15 cellular contexts compared by ENCODE assay signal in the genomic region with DNA sequence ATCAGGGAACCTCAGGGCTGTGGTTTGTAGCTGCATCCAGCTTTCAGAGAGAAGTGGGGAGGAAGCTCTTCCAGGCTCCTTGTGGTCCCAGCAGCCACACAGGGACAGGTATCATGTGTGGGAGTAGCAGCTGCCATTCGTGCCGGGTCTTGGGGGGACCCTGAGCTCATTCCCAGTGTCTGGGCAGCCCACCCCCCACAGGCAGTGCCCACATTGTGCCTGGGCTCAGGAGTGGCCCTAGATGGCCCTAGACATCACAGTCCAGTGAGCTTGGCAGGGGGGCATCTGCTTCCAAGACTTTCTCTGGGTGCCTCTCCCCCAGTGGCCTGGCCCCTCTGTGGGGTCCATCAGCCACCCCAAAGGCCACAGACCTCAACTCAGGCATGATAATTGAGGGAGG.
DNase-seq lines count a peak whose midpoint lies in the region; ATAC-seq and TF ChIP-seq lines count a peak whose summit lies in the region.
"Had no signal": no experiment of that assay in that cellular context is flagged by ENCODE, and none has a peak within 500 bp of the region (broad histone marks: within the 10 kb centered on the region; RNA-seq: fewer than 3 reads in every experiment).

No MANE protein-coding gene starts in this region.

- H3K9me3 ChIP-seq in right atrium auricular region: no peaks in the 10 kb centered on the region
- no peaks in the 10 kb centered on the region for H3K9me3 ChIP-seq in sigmoid colon
- H3K9me3 ChIP-seq: HAP-1 had no signal

- intact Hi-C loops in left cardiac atrium (cut with DNase I): no loop called here
- intact Hi-C loops in sigmoid colon (cut with DNase I): no loop called here

- H3K27ac ChIP-seq in right atrium auricular region (no peak overlapping the region), sigmoid colon (no peak overlapping the region)
- H3K27ac ChIP-seq: C4-2B, PC-9 had no signal

- H3K4me1 ChIP-seq in right atrium auricular region (no peaks in the 10 kb centered on the region), sigmoid colon (no peaks in the 10 kb centered on the region)
- H3K4me1 ChIP-seq: HAP-1 had no signal

- DNase-seq in right atrium auricular region (ENCODE audit: low spot score) (peak; percentile 50), left cardiac atrium (no peak), islet precursor cell (peak; percentile 16), sigmoid colon (peak; percentile 10), H7 (no peak)
- DNase-seq: COR-L47, Kasumi-1, NCI-H1105, NCI-H1694, NCI-H2227 treated with DMSO at 0.1 percent for 48 hours, PC-9 had no signal

- TF ChIP-seq CTCF in right atrium auricular region (IDR thresholded peaks at IDR 0.05) (no peak), sigmoid colon (IDR thresholded peaks at IDR 0.05) (no peak)

- no peak for TF ChIP-seq EP300 in sigmoid colon (IDR thresholded peaks at IDR 0.05)

- H3K36me3 ChIP-seq in right atrium auricular region (no peaks in the 10 kb centered on the region), sigmoid colon (no peaks in the 10 kb centered on the region), H7 (replicated peaks; ENCODE audit: control insufficient read depth, insufficient read depth, low read length) (no peaks in the 10 kb centered on the region)
- H3K36me3 ChIP-seq: HAP-1 had no signal

- no peak for TF ChIP-seq POLR2A in sigmoid colon (IDR thresholded peaks at IDR 0.05)

- WGBS in sigmoid colon, 2 donors: 78 to 84% methylated on average over 2 of the region's 2 CpGs

- ATAC-seq in left cardiac atrium (no peak), GM19455 (IDR thresholded peaks at IDR 0.05; ENCODE audit: unreplicated experiment) (no peak), GM19035 (IDR thresholded peaks at IDR 0.05; ENCODE audit: unreplicated experiment) (no peak)

- H3K27me3 ChIP-seq in right atrium auricular region (no peaks in the 10 kb centered on the region), sigmoid colon (peaks cover 0 to 50% (median 0%) of the 10 kb centered on the region in 3 donors), H7 (ENCODE audit: control insufficient read depth, insufficient read depth, low read length) (no peaks in the 10 kb centered on the region)

- H3K4me3 ChIP-seq in right atrium auricular region: no peak overlapping the region
- no peak overlapping the region for H3K4me3 ChIP-seq in sigmoid colon
- H3K4me3 ChIP-seq in H7 (ENCODE audit: insufficient read depth, low read depth, low read length): no peak overlapping the region
- H3K4me3 ChIP-seq: HAP-1, PC-9 had no signal

Comparison
In these comparisons a context has a peak if more than half of its experiments do, and no peak if none do; other contexts are left out.
1. DNase-seq: peak in right atrium auricular region (single experiment), islet precursor cell (single experiment) and sigmoid colon (single experiment); none in left cardiac atrium (single experiment) and H7 (single experiment).